In genomic region chr7:9939171-9939570, GRCh38 we compare ENCODE assay signal across 19 cellular contexts.
DNase-seq lines count a peak whose midpoint lies in the region; ATAC-seq and TF ChIP-seq lines count a peak whose summit lies in the region.
"Had no signal": no experiment of that assay in that cellular context is flagged by ENCODE, and none has a peak within 500 bp of the region (broad histone marks: within the 10 kb centered on the region; RNA-seq: fewer than 3 reads in every experiment).

No MANE protein-coding gene starts in this region.

- peaks cover 52% of the 10 kb centered on the region for H3K4me1 ChIP-seq in HUES48 (ENCODE audit: control insufficient read depth, insufficient read depth, low read length)

- POLR2A ChIA-PET in WTC11 (lab: Charles Lee): no interaction called here

- H3K4me1 Mint-ChIP-seq in WTC11: peaks cover 37% of the 10 kb centered on the region
- H3K4me1 Mint-ChIP-seq: B cell had no signal

- peak overlapping the region; percentile 0; the same call in 1 of the 2 replicates for H3K4me3 Mint-ChIP-seq in WTC11
- H3K4me3 Mint-ChIP-seq: B cell; CD4-positive, alpha-beta T cell had no signal

- H3K4me3 ChIP-seq in HUES48 (ENCODE audit: low read depth, low read length): peak overlapping the region; percentile 38; the same call in 1 of the 2 replicates

- peaks cover 13% of the 10 kb centered on the region for H3K9me3 Mint-ChIP-seq in WTC11
- H3K9me3 Mint-ChIP-seq: CD4-positive, alpha-beta T cell had no signal

- H3K27me3 ChIP-seq in HUES48 (ENCODE audit: control insufficient read depth, insufficient read depth, low read length): no peaks in the 10 kb centered on the region

- H3K27ac Mint-ChIP-seq in WTC11: peak overlapping the region; percentile 88
- H3K27ac Mint-ChIP-seq: B cell; CD4-positive, alpha-beta T cell had no signal

- no peaks in the 10 kb centered on the region for H3K9me3 ChIP-seq in HUES48 (ENCODE audit: control insufficient read depth, insufficient read depth, low read length)

- no peaks in the 10 kb centered on the region for H3K27me3 Mint-ChIP-seq in WTC11 (ENCODE audit: low read depth)
- H3K27me3 Mint-ChIP-seq: B cell; CD4-positive, alpha-beta T cell had no signal

- peak overlapping the region; percentile 90 for H3K27ac ChIP-seq in HUES48 (ENCODE audit: low read depth, low read length)

- H3K36me3 ChIP-seq in HUES48 (ENCODE audit: control insufficient read depth, insufficient read depth, low read length): no peaks in the 10 kb centered on the region

- H3K9ac ChIP-seq in HUES48 (ENCODE audit: low read depth, low read length): peak overlapping the region; percentile 68

- TF ChIP-seq CTCF in WTC11 (IDR thresholded peaks at IDR 0.05): no peak
- TF ChIP-seq CTCF in omental fat pad (IDR thresholded peaks at IDR 0.05): no peak

- ATAC-seq in WTC11 (no peak; the same call in 1 of the 2 replicates), omental fat pad (ENCODE audit: low FRiP score) (no peak), GM18907 (IDR thresholded peaks at IDR 0.05; ENCODE audit: unreplicated experiment) (no peak)
- ATAC-seq: Panc1 had no signal

- no peaks in the 10 kb centered on the region; the same call in 1 of the 2 replicates for H3K36me3 Mint-ChIP-seq in WTC11

- CTCF ChIA-PET in WTC11 (lab: Charles Lee): interaction anchor here (1.5 kb wide), 1 partner anchor 49 kb away, joined by 4 read pairs; no protein-coding TSS in a partner anchor

- DNase-seq in WTC11 (ENCODE audit: low spot score) (no peak), glomerular visceral epithelial cell (ENCODE audit: extremely low spot score) (peak; percentile 2), renal cortical epithelial cell (ENCODE audit: low read depth) (peak; percentile 49), SIG-M5 treated with dmso at 0.1 percent for 504 hours (lab: John Stamatoyannopoulos, UW; ENCODE audit: unreplicated experiment) (no peak), omental fat pad (ENCODE audit: low spot score) (no peak)
- DNase-seq: ACHN; CD4-positive, alpha-beta T cell; DMS79 treated with DMSO at 0.1 percent for 48 hours; GOT3; KBM-7; NCI-H1105; NCI-H187; NCI-H446; NCI-H748 treated with DMSO at 0.1 percent for 48 hours; SHP77 had no signal

TF ChIP-seq in WTC11, 78 proteins besides CTCF, POLR2A, EP300 and RAD21:
- TF ChIP-seq, protein P1, sequence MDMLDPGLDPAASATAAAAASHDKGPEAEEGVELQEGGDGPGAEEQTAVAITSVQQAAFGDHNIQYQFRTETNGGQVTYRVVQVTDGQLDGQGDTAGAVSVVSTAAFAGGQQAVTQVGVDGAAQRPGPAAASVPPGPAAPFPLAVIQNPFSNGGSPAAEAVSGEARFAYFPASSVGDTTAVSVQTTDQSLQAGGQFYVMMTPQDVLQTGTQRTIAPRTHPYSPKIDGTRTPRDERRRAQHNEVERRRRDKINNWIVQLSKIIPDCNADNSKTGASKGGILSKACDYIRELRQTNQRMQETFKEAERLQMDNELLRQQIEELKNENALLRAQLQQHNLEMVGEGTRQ (CRISPR knock-in tag; IDR thresholded peaks at IDR 0.05): no peak

Comparison
In these comparisons a context has a peak if more than half of its experiments do, and no peak if none do; other contexts are left out.
1. DNase-seq: peak in glomerular visceral epithelial cell (single experiment) and renal cortical epithelial cell (single experiment); none in WTC11 (single experiment), SIG-M5 treated with dmso at 0.1 percent for 504 hours (single experiment) and omental fat pad (single experiment).